Comparison of ENCODE assay signal across 28 cellular contexts in genomic region chr1:175354080-175354479, GRCh38.
"Had no signal": no experiment of that assay in that cellular context is flagged by ENCODE, and none has a peak within 500 bp of the region (broad histone marks: within the 10 kb centered on the region; RNA-seq: fewer than 3 reads in every experiment).

No MANE protein-coding gene starts in this region.

- H3K79me2 ChIP-seq: parathyroid adenoma had no signal

- H3K4me3 Mint-ChIP-seq: mesothelial cell of epicardium; naive B cell; natural killer cell; nephron progenitor cell; neural progenitor cell; stimulated activated naive B cell treated with anti-CD40 and anti-IgM and Interleukin-4, amounts not matched to agents 10 μg/mL and 1 μg/mL and 100 μg/mL, for 72 hours had no signal

- H3K4me1 Mint-ChIP-seq: naive B cell; natural killer cell; nephron progenitor cell; neural progenitor cell; stimulated activated naive B cell treated with anti-CD40 and anti-IgM and Interleukin-4, amounts not matched to agents 10 μg/mL and 1 μg/mL and 100 μg/mL, for 72 hours had no signal

- H3K27ac ChIP-seq: left lung, lower lobe of right lung, neural progenitor cell, neutrophil, parathyroid adenoma, right atrium auricular region, right lobe of liver, stomach, testis, thyroid gland, transverse colon, upper lobe of right lung, uterus had no signal

- FAIRE-seq: kidney had no signal

- H3K27me3 ChIP-seq: left lung, right atrium auricular region, right lobe of liver, stomach, testis, thyroid gland, transverse colon, uterus had no signal

- H3K9me3 Mint-ChIP-seq: natural killer cell, nephron progenitor cell, neural progenitor cell had no signal

- H2AFZ ChIP-seq: neural progenitor cell, parathyroid adenoma had no signal

- ATAC-seq: left colon; left lung; lower lobe of right lung; natural killer cell; stimulated activated naive B cell treated with anti-CD40 and anti-IgM and Interleukin-4, amounts not matched to agents 10 μg/mL and 1 μg/mL and 100 μg/mL, for 72 hours; stimulated activated naive CD8-positive, alpha-beta T cell treated with anti-CD3 and anti-CD28 coated beads, Interleukin-15, Interleukin-2, amounts not matched to agents 100 U/mL and 50 U/mL, for 24 hours; upper lobe of right lung had no signal

- H3K27ac Mint-ChIP-seq: mesothelial cell of epicardium; naive B cell; natural killer cell; nephron progenitor cell; neural progenitor cell; stimulated activated naive B cell treated with anti-CD40 and anti-IgM and Interleukin-4, amounts not matched to agents 10 μg/mL and 1 μg/mL and 100 μg/mL, for 72 hours had no signal

- H3K4me2 ChIP-seq: neural progenitor cell, smooth muscle cell had no signal

- H3K9ac ChIP-seq: neural progenitor cell, parathyroid adenoma had no signal

- H3K36me3 ChIP-seq: left lung, lower lobe of right lung, neural progenitor cell, neutrophil, right atrium auricular region, right lobe of liver, stomach, thyroid gland, transverse colon, upper lobe of right lung, uterus had no signal

- DNase-seq: hippocampal formation; kidney; left colon; left lung; lower lobe of right lung; mesendoderm; naive B cell; natural killer cell; nephron progenitor cell; occipital lobe; right lobe of liver; stimulated activated CD4-positive, alpha-beta T cell treated with anti-CD3 and anti-CD28 coated beads, Interleukin-15, amount 100 ng/mL, for 24 hours; stimulated activated CD4-positive, alpha-beta T cell treated with anti-CD3 and anti-CD28 coated beads, Interleukin-2, amount 100 ng/mL, for 24 hours; stimulated activated CD4-positive, alpha-beta T cell treated with anti-CD3 and anti-CD28 coated beads, Interleukin-4, amount 100 ng/mL, for 1 hour; stimulated activated naive B cell treated with anti-CD40 and anti-IgM and Interleukin-4, amounts not matched to agents 10 μg/mL and 1 μg/mL and 100 μg/mL, for 72 hours; stimulated activated naive CD8-positive, alpha-beta T cell treated with anti-CD3 and anti-CD28 coated beads, Interleukin-15, Interleukin-2, amounts not matched to agents 100 U/mL and 50 U/mL, for 24 hours; stomach; testis; thyroid gland; transverse colon; upper lobe of right lung; uterus had no signal

- H3K9me3 ChIP-seq: lower lobe of right lung, neutrophil, right lobe of liver, testis, thyroid gland, transverse colon, upper lobe of right lung, uterus had no signal

- H3K36me3 Mint-ChIP-seq: mesothelial cell of epicardium; naive B cell; natural killer cell; neural progenitor cell; stimulated activated naive B cell treated with anti-CD40 and anti-IgM and Interleukin-4, amounts not matched to agents 10 μg/mL and 1 μg/mL and 100 μg/mL, for 72 hours had no signal

- H3K4me3 ChIP-seq: left lung, lower lobe of right lung, neural progenitor cell, right atrium auricular region, right lobe of liver, smooth muscle cell, stomach, testis, thyroid gland, transverse colon, upper lobe of right lung, uterus had no signal

- H3K4me1 ChIP-seq: left lung, lower lobe of right lung, neural progenitor cell, parathyroid adenoma, right atrium auricular region, stomach, testis, thyroid gland, transverse colon, upper lobe of right lung, uterus had no signal
